In genomic region chr11:31000412-31000811, GRCh38 we compare ENCODE assay signal across 4 cellular contexts.
"Had no signal": no experiment of that assay in that cellular context is flagged by ENCODE, and none has a peak within 500 bp of the region (broad histone marks: within the 10 kb centered on the region; RNA-seq: fewer than 3 reads in every experiment).

No MANE protein-coding gene starts in this region.

- ATAC-seq: GM23338, HepG2 had no signal

- DNase-seq: H9, HCEC 1CT had no signal
